ENCODE assay signal across 23 cellular contexts in the genomic region with DNA sequence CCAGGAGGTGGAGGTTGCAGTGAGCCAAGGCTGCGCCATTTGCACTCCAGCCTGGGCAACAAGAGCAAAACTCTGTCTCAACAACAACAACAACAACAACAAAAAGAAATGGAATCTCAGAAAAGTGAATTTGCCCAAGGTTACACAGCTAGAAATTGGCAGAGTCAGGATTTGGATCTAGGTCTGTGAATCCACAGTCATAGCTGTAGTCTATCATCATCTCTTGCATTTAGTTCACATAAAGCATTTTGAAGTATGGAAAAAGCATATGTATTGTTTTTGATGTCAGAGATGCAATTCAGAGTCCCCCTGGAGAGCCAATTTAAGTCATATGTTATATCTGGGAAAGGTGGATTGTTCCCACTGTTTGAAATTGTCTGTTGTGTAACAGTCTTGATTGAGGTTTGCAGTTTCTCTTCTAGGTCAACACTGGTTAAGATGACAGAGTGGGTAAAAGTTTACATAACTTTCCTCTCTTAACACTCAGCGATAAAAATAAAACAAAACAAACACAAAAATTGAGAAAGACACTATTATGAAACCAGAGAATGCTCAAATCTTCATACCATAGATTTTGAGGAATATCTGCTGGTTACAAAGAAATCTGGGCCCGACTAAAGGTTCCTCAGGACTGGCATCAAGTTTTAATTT. TPM values are rescaled to one million over a fixed set of nuclear protein-coding genes. Genes with fewer than 3 reads are reported as not detected.
DNase-seq lines count a peak whose midpoint lies in the region; ATAC-seq and TF ChIP-seq lines count a peak whose summit lies in the region.
"Had no signal": no experiment of that assay in that cellular context is flagged by ENCODE, and none has a peak within 500 bp of the region (broad histone marks: within the 10 kb centered on the region; RNA-seq: fewer than 3 reads in every experiment).

No MANE protein-coding gene starts in this region.

- TF ChIP-seq CTCF in AG10803 (conservative IDR thresholded peaks at IDR 0.05; ENCODE audit: low read length): no peak

- H3K4me3 ChIP-seq in AG10803 (ENCODE audit: low read length) (no peak overlapping the region), skeletal muscle cell (ENCODE audit: low read depth, low read length) (no peak overlapping the region)
- H3K4me3 ChIP-seq: GM23338 had no signal

- DNase-seq in AG10803 (ENCODE audit: low read depth) (peak; percentile 65), amniotic epithelial cell (ENCODE audit: low read depth) (peak; percentile 84), left lobe of liver (ENCODE audit: low spot score) (no peak), skeletal muscle cell (ENCODE audit: low read depth) (peak; percentile 16), NCI-H1092 (lab: John Stamatoyannopoulos, UW) (no peak)
- no peak for DNase-seq in stimulated activated CD4-positive, alpha-beta T cell treated with anti-CD3 and anti-CD28 coated beads, Interleukin-2, amount 100 ng/mL, for 48 hours
- DNase-seq: activated CD4-positive, alpha-beta T cell treated with anti-CD3 and anti-CD28 coated beads for 36 hours; activated naive CD4-positive, alpha-beta T cell; activated T-cell treated with anti-CD3 and anti-CD28 coated beads, Interleukin-2, amount 50 U/mL, for 24 hours; amygdala; DMS53; GDM1; mesendoderm; NCI-H1105 treated with DMSO at 0.1 percent for 48 hours; NCI-H2029 treated with DMSO at 0.1 percent for 48 hours; NCI-H2227 treated with DMSO at 0.1 percent for 48 hours; NCI-H774; nucleus accumbens; SK-N-SH; T-helper 2 cell had no signal

- ATAC-seq in left lobe of liver: peak; percentile 81
- ATAC-seq in HG03108 (IDR thresholded peaks at IDR 0.05; ENCODE audit: unreplicated experiment): no peak
- ATAC-seq in HG02610 (IDR thresholded peaks at IDR 0.05; ENCODE audit: unreplicated experiment): no peak
- ATAC-seq: activated CD4-positive, alpha-beta T cell treated with anti-CD3 and anti-CD28 coated beads for 36 hours; GM23338 had no signal

RNA-seq across cellular contexts. Expression of a gene that starts 21.5 kb away (rescaled TPM):
- total RNA-seq in left lobe of liver: 0.55 TPM

Comparison
In these comparisons a context has a peak if more than half of its experiments do, and no peak if none do; other contexts are left out.
1. DNase-seq: peak in AG10803 (single experiment), amniotic epithelial cell (single experiment) and skeletal muscle cell (single experiment); none in left lobe of liver (single experiment), stimulated activated CD4-positive, alpha-beta T cell treated with anti-CD3 and anti-CD28 coated beads, Interleukin-2, amount 100 ng/mL, for 48 hours (0 of 2) and NCI-H1092 (single experiment).